Comparison of ENCODE assay signal across 1 cellular context in the genomic region with DNA sequence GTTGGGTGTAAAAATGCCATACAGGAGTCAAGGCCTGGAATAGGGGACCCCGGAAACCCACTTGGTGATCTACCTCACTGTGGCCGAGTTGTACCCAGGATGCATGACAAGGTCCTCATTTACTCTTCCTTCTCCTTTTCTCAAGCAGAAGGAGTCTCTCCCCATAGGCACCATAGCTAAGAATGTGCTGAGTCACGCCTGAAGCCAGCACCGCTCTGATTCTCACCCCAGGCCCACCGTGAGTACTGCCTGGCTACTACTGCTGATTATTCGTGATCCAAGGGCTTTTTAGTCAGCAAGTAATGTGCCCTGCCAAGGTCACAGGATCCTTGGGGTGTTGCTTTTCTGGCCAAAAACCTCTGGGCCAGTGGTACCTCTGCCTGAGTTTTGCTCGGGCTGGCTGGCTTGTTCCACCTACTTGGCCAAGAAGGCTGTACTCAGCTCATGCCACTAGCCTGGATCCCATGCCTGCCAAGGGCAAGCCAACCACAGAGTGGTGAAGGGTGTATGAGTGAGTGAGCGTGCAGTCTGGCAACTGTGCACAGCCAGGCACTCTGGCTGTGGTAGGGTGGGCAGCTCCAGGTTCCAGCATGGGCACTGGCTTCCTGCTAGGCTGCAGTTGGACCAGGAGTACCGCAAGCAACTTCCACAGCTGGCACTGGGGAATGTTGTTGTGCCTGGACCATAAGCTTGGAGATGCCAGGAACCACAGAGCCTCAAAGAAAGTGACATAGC.
TF ChIP-seq lines count a peak whose summit lies in the region.

No MANE protein-coding gene starts in this region.

TF ChIP-seq in GM23338, 12 proteins besides CTCF, POLR2A, EP300 and RAD21 (continued from another document):
- TF ChIP-seq, protein P1, sequence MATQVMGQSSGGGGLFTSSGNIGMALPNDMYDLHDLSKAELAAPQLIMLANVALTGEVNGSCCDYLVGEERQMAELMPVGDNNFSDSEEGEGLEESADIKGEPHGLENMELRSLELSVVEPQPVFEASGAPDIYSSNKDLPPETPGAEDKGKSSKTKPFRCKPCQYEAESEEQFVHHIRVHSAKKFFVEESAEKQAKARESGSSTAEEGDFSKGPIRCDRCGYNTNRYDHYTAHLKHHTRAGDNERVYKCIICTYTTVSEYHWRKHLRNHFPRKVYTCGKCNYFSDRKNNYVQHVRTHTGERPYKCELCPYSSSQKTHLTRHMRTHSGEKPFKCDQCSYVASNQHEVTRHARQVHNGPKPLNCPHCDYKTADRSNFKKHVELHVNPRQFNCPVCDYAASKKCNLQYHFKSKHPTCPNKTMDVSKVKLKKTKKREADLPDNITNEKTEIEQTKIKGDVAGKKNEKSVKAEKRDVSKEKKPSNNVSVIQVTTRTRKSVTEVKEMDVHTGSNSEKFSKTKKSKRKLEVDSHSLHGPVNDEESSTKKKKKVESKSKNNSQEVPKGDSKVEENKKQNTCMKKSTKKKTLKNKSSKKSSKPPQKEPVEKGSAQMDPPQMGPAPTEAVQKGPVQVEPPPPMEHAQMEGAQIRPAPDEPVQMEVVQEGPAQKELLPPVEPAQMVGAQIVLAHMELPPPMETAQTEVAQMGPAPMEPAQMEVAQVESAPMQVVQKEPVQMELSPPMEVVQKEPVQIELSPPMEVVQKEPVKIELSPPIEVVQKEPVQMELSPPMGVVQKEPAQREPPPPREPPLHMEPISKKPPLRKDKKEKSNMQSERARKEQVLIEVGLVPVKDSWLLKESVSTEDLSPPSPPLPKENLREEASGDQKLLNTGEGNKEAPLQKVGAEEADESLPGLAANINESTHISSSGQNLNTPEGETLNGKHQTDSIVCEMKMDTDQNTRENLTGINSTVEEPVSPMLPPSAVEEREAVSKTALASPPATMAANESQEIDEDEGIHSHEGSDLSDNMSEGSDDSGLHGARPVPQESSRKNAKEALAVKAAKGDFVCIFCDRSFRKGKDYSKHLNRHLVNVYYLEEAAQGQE (IDR thresholded peaks at IDR 0.05; ENCODE audit: unreplicated experiment), result no peak
- TF ChIP-seq, protein P2, sequence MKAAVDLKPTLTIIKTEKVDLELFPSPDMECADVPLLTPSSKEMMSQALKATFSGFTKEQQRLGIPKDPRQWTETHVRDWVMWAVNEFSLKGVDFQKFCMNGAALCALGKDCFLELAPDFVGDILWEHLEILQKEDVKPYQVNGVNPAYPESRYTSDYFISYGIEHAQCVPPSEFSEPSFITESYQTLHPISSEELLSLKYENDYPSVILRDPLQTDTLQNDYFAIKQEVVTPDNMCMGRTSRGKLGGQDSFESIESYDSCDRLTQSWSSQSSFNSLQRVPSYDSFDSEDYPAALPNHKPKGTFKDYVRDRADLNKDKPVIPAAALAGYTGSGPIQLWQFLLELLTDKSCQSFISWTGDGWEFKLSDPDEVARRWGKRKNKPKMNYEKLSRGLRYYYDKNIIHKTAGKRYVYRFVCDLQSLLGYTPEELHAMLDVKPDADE (IDR thresholded peaks at IDR 0.05), result no peak
- TF ChIP-seq ZNF331 (CRISPR knock-in tag; IDR thresholded peaks at IDR 0.05; ENCODE audit: low read depth) (no peak), JUNB (IDR thresholded peaks at IDR 0.05; ENCODE audit: unreplicated experiment) (no peak), ZNF114 (CRISPR knock-in tag; IDR thresholded peaks at IDR 0.05) (no peak), POLR2AphosphoS5 (IDR thresholded peaks at IDR 0.05; ENCODE audit: low read depth) (no peak), CREB1 (CRISPR knock-in tag; IDR thresholded peaks at IDR 0.05; ENCODE audit: low read depth) (no peak), STAT1 (IDR thresholded peaks at IDR 0.05; ENCODE audit: unreplicated experiment) (no peak), NANOG (IDR thresholded peaks at IDR 0.05; ENCODE audit: borderline replicate concordance) (no peak), EZH2phosphoT487 (IDR thresholded peaks at IDR 0.05; ENCODE audit: unreplicated experiment) (no peak)
- TF ChIP-seq, protein P3, sequence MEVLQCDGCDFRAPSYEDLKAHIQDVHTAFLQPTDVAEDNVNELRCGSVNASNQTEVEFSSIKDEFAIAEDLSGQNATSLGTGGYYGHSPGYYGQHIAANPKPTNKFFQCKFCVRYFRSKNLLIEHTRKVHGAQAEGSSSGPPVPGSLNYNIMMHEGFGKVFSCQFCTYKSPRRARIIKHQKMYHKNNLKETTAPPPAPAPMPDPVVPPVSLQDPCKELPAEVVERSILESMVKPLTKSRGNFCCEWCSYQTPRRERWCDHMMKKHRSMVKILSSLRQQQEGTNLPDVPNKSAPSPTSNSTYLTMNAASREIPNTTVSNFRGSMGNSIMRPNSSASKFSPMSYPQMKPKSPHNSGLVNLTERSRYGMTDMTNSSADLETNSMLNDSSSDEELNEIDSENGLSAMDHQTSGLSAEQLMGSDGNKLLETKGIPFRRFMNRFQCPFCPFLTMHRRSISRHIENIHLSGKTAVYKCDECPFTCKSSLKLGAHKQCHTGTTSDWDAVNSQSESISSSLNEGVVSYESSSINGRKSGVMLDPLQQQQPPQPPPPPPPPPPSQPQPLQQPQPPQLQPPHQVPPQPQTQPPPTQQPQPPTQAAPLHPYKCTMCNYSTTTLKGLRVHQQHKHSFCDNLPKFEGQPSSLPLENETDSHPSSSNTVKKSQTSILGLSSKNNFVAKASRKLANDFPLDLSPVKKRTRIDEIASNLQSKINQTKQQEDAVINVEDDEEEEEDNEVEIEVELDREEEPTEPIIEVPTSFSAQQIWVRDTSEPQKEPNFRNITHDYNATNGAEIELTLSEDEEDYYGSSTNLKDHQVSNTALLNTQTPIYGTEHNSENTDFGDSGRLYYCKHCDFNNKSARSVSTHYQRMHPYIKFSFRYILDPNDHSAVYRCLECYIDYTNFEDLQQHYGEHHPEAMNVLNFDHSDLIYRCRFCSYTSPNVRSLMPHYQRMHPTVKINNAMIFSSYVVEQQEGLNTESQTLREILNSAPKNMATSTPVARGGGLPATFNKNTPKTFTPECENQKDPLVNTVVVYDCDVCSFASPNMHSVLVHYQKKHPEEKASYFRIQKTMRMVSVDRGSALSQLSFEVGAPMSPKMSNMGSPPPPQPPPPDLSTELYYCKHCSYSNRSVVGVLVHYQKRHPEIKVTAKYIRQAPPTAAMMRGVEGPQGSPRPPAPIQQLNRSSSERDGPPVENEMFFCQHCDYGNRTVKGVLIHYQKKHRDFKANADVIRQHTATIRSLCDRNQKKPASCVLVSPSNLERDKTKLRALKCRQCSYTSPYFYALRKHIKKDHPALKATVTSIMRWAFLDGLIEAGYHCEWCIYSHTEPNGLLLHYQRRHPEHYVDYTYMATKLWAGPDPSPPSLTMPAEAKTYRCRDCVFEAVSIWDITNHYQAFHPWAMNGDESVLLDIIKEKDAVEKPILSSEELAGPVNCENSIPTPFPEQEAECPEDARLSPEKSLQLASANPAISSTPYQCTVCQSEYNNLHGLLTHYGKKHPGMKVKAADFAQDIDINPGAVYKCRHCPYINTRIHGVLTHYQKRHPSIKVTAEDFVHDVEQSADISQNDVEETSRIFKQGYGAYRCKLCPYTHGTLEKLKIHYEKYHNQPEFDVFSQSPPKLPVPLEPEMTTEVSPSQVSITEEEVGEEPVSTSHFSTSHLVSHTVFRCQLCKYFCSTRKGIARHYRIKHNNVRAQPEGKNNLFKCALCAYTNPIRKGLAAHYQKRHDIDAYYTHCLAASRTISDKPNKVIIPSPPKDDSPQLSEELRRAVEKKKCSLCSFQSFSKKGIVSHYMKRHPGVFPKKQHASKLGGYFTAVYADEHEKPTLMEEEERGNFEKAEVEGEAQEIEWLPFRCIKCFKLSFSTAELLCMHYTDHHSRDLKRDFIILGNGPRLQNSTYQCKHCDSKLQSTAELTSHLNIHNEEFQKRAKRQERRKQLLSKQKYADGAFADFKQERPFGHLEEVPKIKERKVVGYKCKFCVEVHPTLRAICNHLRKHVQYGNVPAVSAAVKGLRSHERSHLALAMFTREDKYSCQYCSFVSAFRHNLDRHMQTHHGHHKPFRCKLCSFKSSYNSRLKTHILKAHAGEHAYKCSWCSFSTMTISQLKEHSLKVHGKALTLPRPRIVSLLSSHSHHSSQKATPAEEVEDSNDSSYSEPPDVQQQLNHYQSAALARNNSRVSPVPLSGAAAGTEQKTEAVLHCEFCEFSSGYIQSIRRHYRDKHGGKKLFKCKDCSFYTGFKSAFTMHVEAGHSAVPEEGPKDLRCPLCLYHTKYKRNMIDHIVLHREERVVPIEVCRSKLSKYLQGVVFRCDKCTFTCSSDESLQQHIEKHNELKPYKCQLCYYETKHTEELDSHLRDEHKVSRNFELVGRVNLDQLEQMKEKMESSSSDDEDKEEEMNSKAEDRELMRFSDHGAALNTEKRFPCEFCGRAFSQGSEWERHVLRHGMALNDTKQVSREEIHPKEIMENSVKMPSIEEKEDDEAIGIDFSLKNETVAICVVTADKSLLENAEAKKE (CRISPR knock-in tag; IDR thresholded peaks at IDR 0.05), result no peak
